In the genomic region with DNA sequence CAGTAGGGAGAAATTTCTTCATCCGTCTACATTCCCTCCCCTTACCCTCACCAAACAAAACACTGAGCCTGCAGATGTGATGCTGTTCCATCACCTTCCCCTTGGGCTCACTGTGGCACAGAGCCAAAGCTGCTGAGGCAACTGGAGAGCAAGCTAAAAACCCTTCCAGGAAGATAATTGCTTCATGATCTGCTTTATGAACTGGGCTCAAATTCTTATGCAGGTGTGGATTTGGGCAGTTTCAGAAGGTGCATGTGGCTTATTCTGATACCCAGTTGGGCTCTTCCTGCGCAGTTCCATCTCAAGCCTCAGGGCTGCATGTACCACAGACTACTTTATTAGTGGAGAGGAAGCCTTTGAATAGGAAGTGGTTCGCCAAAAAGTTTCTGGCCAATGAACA, we compare ENCODE assay signal across 9 cellular contexts. TPM values are rescaled to one million over a fixed set of nuclear protein-coding genes. Genes with fewer than 3 reads are reported as not detected.
A peak's percentile ranks its signal among the peaks of the same experiment; 100 is the strongest.
DNase-seq lines count a peak whose midpoint lies in the region; ATAC-seq lines count a peak whose summit lies in the region.
"Had no signal": no experiment of that assay in that cellular context is flagged by ENCODE, and none has a peak within 500 bp of the region (broad histone marks: within the 10 kb centered on the region; RNA-seq: fewer than 3 reads in every experiment).

No MANE protein-coding gene starts in this region.

- intact Hi-C loops in left ventricle myocardium superior (cut with micrococcal nuclease) = no loop called here

- no peaks in the 10 kb centered on the region for H3K4me1 ChIP-seq in effector memory CD4-positive, alpha-beta T cell (ENCODE audit: control insufficient read depth, insufficient read depth, low read length, poor library complexity, severe bottlenecking)
- H3K4me1 ChIP-seq: lower lobe of right lung had no signal

- no peaks in the 10 kb centered on the region for H3K9me3 ChIP-seq in effector memory CD4-positive, alpha-beta T cell (ENCODE audit: control insufficient read depth, low read length)
- H3K9me3 ChIP-seq: lower lobe of right lung had no signal

- H3K27me3 ChIP-seq in effector memory CD4-positive, alpha-beta T cell (replicated peaks; ENCODE audit: control insufficient read depth, insufficient read depth, low read length, poor library complexity, severe bottlenecking) = no peaks in the 10 kb centered on the region

- ATAC-seq in GM21576 (IDR thresholded peaks at IDR 0.05; ENCODE audit: unreplicated experiment) (peak; percentile 58), left ventricle myocardium superior (peak; percentile 85), GM18873 (IDR thresholded peaks at IDR 0.05; ENCODE audit: low FRiP score, unreplicated experiment) (no peak)

- H3K27ac ChIP-seq in effector memory CD4-positive, alpha-beta T cell (ENCODE audit: insufficient read depth, low read length, poor library complexity, severe bottlenecking) = no peak overlapping the region
- H3K27ac ChIP-seq: lower lobe of right lung had no signal

- H3K36me3 ChIP-seq in effector memory CD4-positive, alpha-beta T cell (ENCODE audit: control insufficient read depth, insufficient read depth, low read length) = peaks cover 49% of the 10 kb centered on the region

- no peak overlapping the region for H3K4me3 ChIP-seq in effector memory CD4-positive, alpha-beta T cell (ENCODE audit: insufficient read depth, low read depth, low read length, poor library complexity, severe bottlenecking)
- H3K4me3 ChIP-seq: lower lobe of right lung had no signal

- DNase-seq in ELR (ENCODE audit: low read depth) = peak; percentile 15
- DNase-seq in NCI-H226 = peak; percentile 22
- peak; percentile 79 for DNase-seq in left ventricle myocardium superior
- no peak for DNase-seq in epidermal melanocyte (ENCODE audit: insufficient read length, low spot score)
- DNase-seq in effector memory CD4-positive, alpha-beta T cell = no peak
- DNase-seq in HCEC 1CT = no peak
- DNase-seq: lower lobe of right lung had no signal

RNA-seq across cellular contexts. Expression of gene AAMDC, which starts 58.3 kb away (rescaled TPM):
- 117 TPM for total RNA-seq in left ventricle myocardium superior

RNA-seq across cellular contexts. Expression of gene RSF1, which starts 58.7 kb away (rescaled TPM):
- total RNA-seq in left ventricle myocardium superior = 42.7 TPM

Comparison
In these comparisons a context has a peak if more than half of its experiments do, and no peak if none do; other contexts are left out.
1. DNase-seq: peak in ELR (single experiment), NCI-H226 (single experiment) and left ventricle myocardium superior (single experiment); none in epidermal melanocyte (single experiment), effector memory CD4-positive, alpha-beta T cell (0 of 3) and HCEC 1CT (single experiment).